Comparison of ENCODE assay signal across 21 cellular contexts in genomic region chr12:98601924-98602323, GRCh38.
"Had no signal": no experiment of that assay in that cellular context is flagged by ENCODE, and none has a peak within 500 bp of the region (broad histone marks: within the 10 kb centered on the region; RNA-seq: fewer than 3 reads in every experiment).

No MANE protein-coding gene starts in this region.

- H3K4me2 ChIP-seq: KMS-11 had no signal

- H3K9ac ChIP-seq: KMS-11 had no signal

- H3K27me3 Mint-ChIP-seq: activated CD4-positive, alpha-beta memory T cell treated with anti-CD3 and anti-CD28 coated beads, Interleukin-2, amount 10 ng/mL, durations not matched to agents 7 days and 5 days; activated CD4-positive, alpha-beta T cell treated with anti-CD3 and anti-CD28 coated beads for 36 hours; activated naive CD8-positive, alpha-beta T cell; IgD-negative memory B cell; T-helper 17 cell had no signal

- DNase-seq: activated CD4-positive, alpha-beta memory T cell treated with anti-CD3 and anti-CD28 coated beads, Interleukin-2, amount 10 ng/mL, durations not matched to agents 7 days and 5 days; activated CD4-positive, alpha-beta T cell treated with anti-CD3 and anti-CD28 coated beads for 36 hours; activated CD4-positive, alpha-beta T cell treated with anti-CD3 and anti-CD28 coated beads, Interleukin-2, amount 50 U/mL, for 1 hour; activated naive CD4-positive, alpha-beta T cell; amygdala; brain microvascular endothelial cell; NCI-H1092; NCI-H1694; NCI-H2029; NCI-H510A treated with DMSO at 0.1 percent for 48 hours; NCI-H69; PC-3; SHP77 treated with DMSO at 0.1 percent for 48 hours; T-helper 17 cell; T-helper 9 cell had no signal

- H3K4me1 Mint-ChIP-seq: T-helper 17 cell had no signal

- H3K9me3 Mint-ChIP-seq: activated CD4-positive, alpha-beta memory T cell treated with anti-CD3 and anti-CD28 coated beads, Interleukin-2, amount 10 ng/mL, durations not matched to agents 7 days and 5 days; IgD-negative memory B cell had no signal

- H3K4me3 ChIP-seq: cardiac muscle cell had no signal

- H3K4me3 Mint-ChIP-seq: activated CD4-positive, alpha-beta memory T cell treated with anti-CD3 and anti-CD28 coated beads, Interleukin-2, amount 10 ng/mL, durations not matched to agents 7 days and 5 days; activated CD4-positive, alpha-beta T cell treated with anti-CD3 and anti-CD28 coated beads for 36 hours; activated naive CD8-positive, alpha-beta T cell; IgD-negative memory B cell; T-helper 17 cell had no signal

- FAIRE-seq: RCC 7860, TTC549 had no signal

- ATAC-seq: activated CD4-positive, alpha-beta T cell treated with anti-CD3 and anti-CD28 coated beads for 36 hours; PC-3; T-helper 17 cell had no signal

- H3K27ac ChIP-seq: brain microvascular endothelial cell, cardiac muscle cell, KMS-11 had no signal

- H3K27ac Mint-ChIP-seq: T-helper 17 cell had no signal

- H3K27me3 ChIP-seq: brain microvascular endothelial cell, cardiac muscle cell had no signal
